In the genomic region with DNA sequence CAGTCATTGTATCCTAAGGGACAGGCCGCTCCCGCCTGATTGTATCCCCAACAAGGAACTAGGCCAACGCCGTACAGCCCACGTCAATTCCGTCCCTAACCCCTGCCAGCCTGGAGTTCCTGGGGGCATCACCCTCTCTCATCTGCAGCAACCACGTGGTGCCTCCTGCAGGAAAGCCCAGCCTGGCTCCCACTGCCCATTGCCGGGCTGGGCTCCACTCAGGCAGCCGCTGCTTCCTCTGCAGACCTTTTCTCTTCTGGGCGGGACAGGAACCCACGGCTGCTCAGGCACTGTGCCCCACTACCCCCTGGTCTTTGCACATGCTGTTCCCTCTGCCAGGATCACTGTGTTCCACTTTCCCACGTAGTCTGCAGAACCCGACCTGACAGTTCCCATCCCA, we compare ENCODE assay signal across 22 cellular contexts.
DNase-seq lines count a peak whose midpoint lies in the region; ATAC-seq, FAIRE-seq and TF ChIP-seq lines count a peak whose summit lies in the region.
"Had no signal": no experiment of that assay in that cellular context is flagged by ENCODE, and none has a peak within 500 bp of the region (broad histone marks: within the 10 kb centered on the region; RNA-seq: fewer than 3 reads in every experiment).

No MANE protein-coding gene starts in this region.

- CTCF ChIA-PET in A549 (lab: Yijun Ruan, JAX) (interaction anchor here (2.0 to 26.3 kb wide), 6 partner anchors 12 to 381 kb away, joined by 7 to 858 read pairs (median 21); no protein-coding TSS in a partner anchor), HEK293 (lab: Yijun Ruan, JAX) (interaction anchor here (1.8 to 3.3 kb wide), 4 partner anchors 7 to 378 kb away, joined by 4 to 67 read pairs (median 24); no protein-coding TSS in a partner anchor)

- no peaks in the 10 kb centered on the region for H3K9me3 ChIP-seq in A549
- no peaks in the 10 kb centered on the region for H3K9me3 ChIP-seq in HEK293 (ENCODE audit: control insufficient read depth, insufficient read depth, low read depth, low read length)
- no peaks in the 10 kb centered on the region for H3K9me3 ChIP-seq in neuronal stem cell (replicated peaks in 1 of 2; ENCODE audit: control insufficient read depth in 2 of 2, insufficient read depth in 1 of 2, low read depth in 1 of 2, low read length in 2 of 2)
- H3K9me3 ChIP-seq in Karpas-422 (ENCODE audit: low read length) = no peaks in the 10 kb centered on the region
- H3K9me3 ChIP-seq: BLaER1 treated with 17β-estradiol and CSF1 and Interleukin-3, amounts not matched to agents 10 nM and 100 nM; Caco-2 had no signal

- H2BK12ac ChIP-seq in neuronal stem cell (ENCODE audit: low read length) = no peak overlapping the region

- H3K27me3 ChIP-seq in neuronal stem cell (ENCODE audit: control insufficient read depth in 3 of 3, insufficient read depth in 3 of 3, low read depth in 1 of 3, low read length in 3 of 3) (peaks cover 0 to 51% (median 19%) of the 10 kb centered on the region in 3 experiments), Karpas-422 (ENCODE audit: low read length) (no peaks in the 10 kb centered on the region), brain microvascular endothelial cell (replicated peaks) (no peaks in the 10 kb centered on the region)

- WGBS in A549 (ENCODE audit: missing lambda C conversion rate) = 89% methylated on average over 12 of the region's 13 CpGs
- WGBS in neuronal stem cell (ENCODE audit: extremely low coverage in 2 of 2, insufficient read length in 2 of 2, insufficient replicate concordance in 1 of 2), 2 donors = no CpG with 5 or more reads among the region's 13 CpGs

- POLR2A ChIA-PET in A549 (lab: Yijun Ruan, JAX) (no interaction called here), HEK293 (lab: Yijun Ruan, JAX) (no interaction called here)

- no peak for ATAC-seq in A549
- ATAC-seq: CD8-positive, alpha-beta T cell had no signal

- no peak overlapping the region for H4K91ac ChIP-seq in neuronal stem cell (ENCODE audit: low read depth, low read length, poor library complexity)

- TF ChIP-seq POLR2A in A549 (IDR thresholded peaks at IDR 0.05; ENCODE audit: low read length) = no peak
- TF ChIP-seq POLR2A in GM12892 (IDR thresholded peaks at IDR 0.05; ENCODE audit: low read depth, low read length) = no peak

- H3K9me2 ChIP-seq in Karpas-422 (replicated peaks; ENCODE audit: insufficient read depth, low read length) = no peaks in the 10 kb centered on the region

- H3K4ac ChIP-seq in neuronal stem cell (ENCODE audit: low read length) = no peak overlapping the region

- H3K4me1 ChIP-seq in A549 (peaks cover 43% of the 10 kb centered on the region), HEK293 (ENCODE audit: control insufficient read depth, insufficient read depth, low read length) (peaks cover 8% of the 10 kb centered on the region; the same call in 1 of the 2 replicates), neuronal stem cell (ENCODE audit: control insufficient read depth in 2 of 2, insufficient read depth in 1 of 2, low read depth in 1 of 2, low read length in 2 of 2) (peaks cover 6 to 13% of the 10 kb centered on the region in 2 donors), Karpas-422 (ENCODE audit: low read length) (no peaks in the 10 kb centered on the region)

- FAIRE-seq in A549 (lab: Jason Lieb, UNC) = no peak
- FAIRE-seq in GM12892 (lab: Jason Lieb, UNC) = no peak
- FAIRE-seq: A204.1, D721Med, G401.6, GM18507 had no signal

- H3K18ac ChIP-seq in neuronal stem cell (ENCODE audit: low read length) = no peak overlapping the region

- no peak overlapping the region for H4K8ac ChIP-seq in neuronal stem cell (ENCODE audit: low read depth, low read length)

- no peaks in the 10 kb centered on the region for H3K79me1 ChIP-seq in neuronal stem cell (ENCODE audit: low read depth, low read length)

- H2BK15ac ChIP-seq in neuronal stem cell (ENCODE audit: low read length) = peak overlapping the region; percentile 61

- H3K14ac ChIP-seq in neuronal stem cell (ENCODE audit: low read length) = no peak overlapping the region

- in situ Hi-C loops in brain microvascular endothelial cell (cut with HindIII; ENCODE audit: low pct_ligation_motif_present, low sequenced_read_pairs) = no loop called here

- no peaks in the 10 kb centered on the region for H3K36me3 ChIP-seq in HEK293 (ENCODE audit: control insufficient read depth in 2 of 2, insufficient read depth in 1 of 2, low read length in 2 of 2)
- no peaks in the 10 kb centered on the region for H3K36me3 ChIP-seq in neuronal stem cell (replicated peaks in 1 of 2; ENCODE audit: control insufficient read depth in 2 of 2, insufficient read depth in 2 of 2, low read length in 2 of 2)
- no peaks in the 10 kb centered on the region for H3K36me3 ChIP-seq in Karpas-422 (ENCODE audit: insufficient read depth, low read length)
- no peaks in the 10 kb centered on the region for H3K36me3 ChIP-seq in brain microvascular endothelial cell (replicated peaks)
- H3K36me3 ChIP-seq: BLaER1 treated with 17β-estradiol and CSF1 and Interleukin-3, amounts not matched to agents 10 nM and 100 nM had no signal

- H4K20me1 ChIP-seq in Karpas-422 (ENCODE audit: insufficient read depth, low read depth, low read length) = 0 out of 2 replicates have a peak, but pooled peaks cover 7% of the 10 kb centered on the region

- H3K27ac ChIP-seq in A549 (peak overlapping the region; percentile 79 to 92; a peak in 4 of 6 replicates), HEK293 (ENCODE audit: extremely low read depth, low read depth, low read length) (no peak overlapping the region), neuronal stem cell (replicated peaks; ENCODE audit: low read length) (no peak overlapping the region), Karpas-422 (ENCODE audit: low read length) (no peak overlapping the region), brain microvascular endothelial cell (no peak overlapping the region)
- H3K27ac ChIP-seq: BLaER1 treated with 17β-estradiol and CSF1 and Interleukin-3, amounts not matched to agents 10 nM and 100 nM; C4-2B had no signal

- no peak overlapping the region for H2BK120ac ChIP-seq in neuronal stem cell (ENCODE audit: low read depth, low read length)

- H3K4me3 ChIP-seq in A549 (no peak overlapping the region), HEK293 (ENCODE audit: low read depth, low read length) (no peak overlapping the region), neuronal stem cell (ENCODE audit: low read length in 2 of 2) (peak overlapping the region in 1 of 2 donors; percentile 65), Karpas-422 (ENCODE audit: low read length) (no peak overlapping the region), brain microvascular endothelial cell (ENCODE audit: low read depth, low read length) (no peak overlapping the region)
- H3K4me3 ChIP-seq: BLaER1 treated with 17β-estradiol and CSF1 and Interleukin-3, amounts not matched to agents 10 nM and 100 nM had no signal

- H2AK5ac ChIP-seq in neuronal stem cell (ENCODE audit: low read depth, low read length) = peak overlapping the region; percentile 12

- no peaks in the 10 kb centered on the region for H3K79me2 ChIP-seq in Karpas-422 (ENCODE audit: low read length)

- TF ChIP-seq CTCF in A549 (IDR thresholded peaks at IDR 0.05) (no peak), HEK293 (tag by site-specific recombination; IDR thresholded peaks at IDR 0.05) (no peak), brain microvascular endothelial cell (IDR thresholded peaks at IDR 0.05; ENCODE audit: low read depth, low read length, missing control alignments) (no peak)

- DNase-seq in A549 (ENCODE audit: low read depth in 1 of 2, low spot score in 1 of 2) (no peak), NCI-H69 (lab: John Stamatoyannopoulos, UW) (peak; percentile 2), neuronal stem cell (ENCODE audit: low spot score) (no peak), GM19240 (ENCODE audit: insufficient read length, low spot score) (no peak), Karpas-422 (no peak), brain microvascular endothelial cell (no peak), GM12892 (ENCODE audit: insufficient read length) (no peak)
- DNase-seq: 8988T; AML-193; Caco-2; Calu3; CD4-positive, alpha-beta T cell; CD8-positive, alpha-beta T cell; DMS79 treated with DMSO at 0.1 percent for 48 hours; GF-D8 had no signal

- peak overlapping the region; percentile 8 for H2BK5ac ChIP-seq in neuronal stem cell (ENCODE audit: low read length)

- no peak overlapping the region for H3K4me2 ChIP-seq in A549
- no peak overlapping the region for H3K4me2 ChIP-seq in neuronal stem cell (ENCODE audit: insufficient read depth, low read length, poor library complexity, severe bottlenecking)
- no peak overlapping the region for H3K4me2 ChIP-seq in Karpas-422 (ENCODE audit: low read depth, low read length, poor library complexity, severe bottlenecking)
- H3K4me2 ChIP-seq: BLaER1 treated with 17β-estradiol and CSF1 and Interleukin-3, amounts not matched to agents 10 nM and 100 nM had no signal

- no peak overlapping the region for H3K23ac ChIP-seq in neuronal stem cell (ENCODE audit: low read depth, low read length, poor library complexity)

- H3K9ac ChIP-seq in neuronal stem cell (ENCODE audit: low read depth, low read length, poor library complexity) (peak overlapping the region; percentile 76), Karpas-422 (ENCODE audit: low read length) (no peak overlapping the region)
- H3K9ac ChIP-seq: BLaER1 treated with 17β-estradiol and CSF1 and Interleukin-3, amounts not matched to agents 10 nM and 100 nM had no signal

- H2AFZ ChIP-seq in neuronal stem cell (ENCODE audit: low read length) (no peak overlapping the region), Karpas-422 (ENCODE audit: low read length) (no peak overlapping the region)

- no peak for TF ChIP-seq RAD21 in A549 (conservative IDR thresholded peaks at IDR 0.05 in 1 of 2, IDR thresholded peaks at IDR 0.05 in 1 of 2)

- TF ChIP-seq EP300 in A549 (IDR thresholded peaks at IDR 0.05) = no peak

TF ChIP-seq in A549, 52 proteins besides CTCF, POLR2A, EP300 and RAD21 (continues in another document):
- TF ChIP-seq HES2 (IDR thresholded peaks at IDR 0.05) = no peak
- no peak for TF ChIP-seq CBX8 (IDR thresholded peaks at IDR 0.05)
- TF ChIP-seq JUNB (IDR thresholded peaks at IDR 0.05) = no peak
- no peak for TF ChIP-seq HOXA7 (CRISPR knock-in tag; IDR thresholded peaks at IDR 0.05)
- TF ChIP-seq PHF8 (IDR thresholded peaks at IDR 0.05; ENCODE audit: borderline replicate concordance, low read depth) = no peak

Comparison
In these comparisons a context has a peak if more than half of its experiments do, and no peak if none do; other contexts are left out.
1. H3K27ac ChIP-seq: peak in A549 (2 of 2); none in HEK293 (single experiment), neuronal stem cell (single experiment), Karpas-422 (single experiment) and brain microvascular endothelial cell (single experiment).